In genomic region chr18:68937204-68937603, GRCh38 we compare ENCODE assay signal across 21 cellular contexts.
DNase-seq lines count a peak whose midpoint lies in the region; ATAC-seq and TF ChIP-seq lines count a peak whose summit lies in the region.
"Had no signal": no experiment of that assay in that cellular context is flagged by ENCODE, and none has a peak within 500 bp of the region (broad histone marks: within the 10 kb centered on the region; RNA-seq: fewer than 3 reads in every experiment).

No MANE protein-coding gene starts in this region.

- ATAC-seq in GM18502 (IDR thresholded peaks at IDR 0.05; ENCODE audit: poor library complexity, unreplicated experiment) (peak; percentile 53), GM19452 (IDR thresholded peaks at IDR 0.05; ENCODE audit: unreplicated experiment) (peak; percentile 63), HG02973 (IDR thresholded peaks at IDR 0.05; ENCODE audit: unreplicated experiment) (peak; percentile 74), GM21526 (IDR thresholded peaks at IDR 0.05; ENCODE audit: low FRiP score, unreplicated experiment) (no peak)
- ATAC-seq: gastroesophageal sphincter; GM12878; pancreas; stimulated activated effector memory CD8-positive, alpha-beta T cell treated with anti-CD3 and anti-CD28 coated beads, Interleukin-12 subunit alpha, Interleukin-12 subunit beta, amount 100 ng/mL, for 72 hours; T-helper 17 cell had no signal

- DNase-seq in NCI-H2107 (lab: John Stamatoyannopoulos, UW) (peak; percentile 29), nucleus accumbens (lab: John Stamatoyannopoulos, UW) (no peak), dorsolateral prefrontal cortex (no peak)
- no peak for DNase-seq in effector CD4-positive, alpha-beta T cell
- DNase-seq: activated CD4-positive, CD25-positive, alpha-beta regulatory T cell; activated CD8-positive, alpha-beta memory T cell treated with anti-CD3 and anti-CD28 coated beads for 24 hours; anterior cingulate cortex; CD4-positive, CD25-positive, alpha-beta regulatory T cell; HFFc6; pancreas; SHP77 treated with DMSO at 0.1 percent for 48 hours; T-helper 17 cell had no signal

- H3K27me3 ChIP-seq in dorsolateral prefrontal cortex = no peaks in the 10 kb centered on the region
- H3K27me3 ChIP-seq: gastroesophageal sphincter, pancreas, tibial nerve had no signal

- no peak overlapping the region for H3K27ac ChIP-seq in dorsolateral prefrontal cortex
- H3K27ac ChIP-seq: gastroesophageal sphincter, pancreas, skin epidermis, tibial nerve had no signal

- TF ChIP-seq CTCF in dorsolateral prefrontal cortex (IDR thresholded peaks at IDR 0.05 in 54 of 56, conservative IDR thresholded peaks at IDR 0.05 in 2 of 56; ENCODE audit: low read depth in 1 of 56, partially characterized antibody in 56 of 56) = no peak

- no peak overlapping the region for H3K4me3 ChIP-seq in dorsolateral prefrontal cortex
- H3K4me3 ChIP-seq: gastroesophageal sphincter, GM12878, pancreas, skin epidermis, tibial nerve had no signal

- intact Hi-C loops in dorsolateral prefrontal cortex (cut with DNase I) = no loop called here
